ENCODE assay signal across 12 cellular contexts in the genomic region with DNA sequence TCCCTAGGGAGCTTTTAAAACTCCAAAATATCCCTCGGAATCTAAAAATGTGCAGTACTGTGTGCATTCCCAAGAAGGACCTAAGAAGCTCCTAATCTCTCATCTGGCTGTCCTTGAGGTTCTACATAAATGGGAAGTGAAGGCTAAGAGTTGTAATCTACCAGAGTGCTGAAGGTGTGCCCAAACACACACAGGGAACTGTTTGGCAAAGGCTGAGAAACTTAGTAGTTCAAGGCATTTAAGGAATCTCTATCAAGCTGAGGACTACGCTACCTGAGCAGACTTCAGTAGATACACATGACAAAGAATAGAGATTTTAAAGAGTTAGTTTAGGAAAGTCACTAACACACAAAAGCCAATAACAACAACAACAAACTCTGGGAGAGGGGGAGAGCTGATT.
"Had no signal": no experiment of that assay in that cellular context is flagged by ENCODE, and none has a peak within 500 bp of the region (broad histone marks: within the 10 kb centered on the region; RNA-seq: fewer than 3 reads in every experiment).

No MANE protein-coding gene starts in this region.

- H3K9me3 ChIP-seq: gastrocnemius medialis, tibial artery had no signal

- H3K4me1 Mint-ChIP-seq: activated CD4-positive, alpha-beta T cell treated with anti-CD3 and anti-CD28 coated beads, Interleukin-2, amount 10 ng/mL, durations not matched to agents 7 days and 5 days; activated naive CD8-positive, alpha-beta T cell treated with anti-CD3 and anti-CD28 coated beads, Interleukin-2, amount 10 ng/mL, durations not matched to agents 7 days and 5 days had no signal

- H3K27me3 ChIP-seq: brain microvascular endothelial cell, gastrocnemius medialis, tibial artery had no signal

- H3K4me3 ChIP-seq: gastrocnemius medialis, tibial artery had no signal

- H3K9me3 Mint-ChIP-seq: activated CD4-positive, alpha-beta T cell treated with anti-CD3 and anti-CD28 coated beads, Interleukin-2, amount 10 ng/mL, durations not matched to agents 7 days and 5 days; activated naive CD8-positive, alpha-beta T cell treated with anti-CD3 and anti-CD28 coated beads, Interleukin-2, amount 10 ng/mL, durations not matched to agents 7 days and 5 days; activated T-helper 1 cell treated with anti-CD3 and anti-CD28 coated beads, Interleukin-12 subunit alpha, Interleukin-12 subunit beta, Interleukin-2, Interleukin-4 antibody, amounts not matched to agents 30 ng/mL and 10 ng/mL and 1 ng/mL, durations not matched to agents 14 hours and 24 hours and 36 hours had no signal

- H3K27ac Mint-ChIP-seq: activated CD4-positive, alpha-beta T cell treated with anti-CD3 and anti-CD28 coated beads, Interleukin-2, amount 10 ng/mL, durations not matched to agents 7 days and 5 days; activated naive CD8-positive, alpha-beta T cell treated with anti-CD3 and anti-CD28 coated beads, Interleukin-2, amount 10 ng/mL, durations not matched to agents 7 days and 5 days; activated T-helper 1 cell treated with anti-CD3 and anti-CD28 coated beads, Interleukin-12 subunit alpha, Interleukin-12 subunit beta, Interleukin-2, Interleukin-4 antibody, amounts not matched to agents 30 ng/mL and 10 ng/mL and 1 ng/mL, durations not matched to agents 14 hours and 24 hours and 36 hours; T-helper 17 cell had no signal

- H3K4me3 Mint-ChIP-seq: activated CD4-positive, alpha-beta T cell treated with anti-CD3 and anti-CD28 coated beads, Interleukin-2, amount 10 ng/mL, durations not matched to agents 7 days and 5 days; activated naive CD8-positive, alpha-beta T cell treated with anti-CD3 and anti-CD28 coated beads, Interleukin-2, amount 10 ng/mL, durations not matched to agents 7 days and 5 days; activated T-helper 1 cell treated with anti-CD3 and anti-CD28 coated beads, Interleukin-12 subunit alpha, Interleukin-12 subunit beta, Interleukin-2, Interleukin-4 antibody, amounts not matched to agents 30 ng/mL and 10 ng/mL and 1 ng/mL, durations not matched to agents 14 hours and 24 hours and 36 hours; T-helper 17 cell had no signal

- H3K36me3 ChIP-seq: brain microvascular endothelial cell, gastrocnemius medialis, tibial artery had no signal

- H3K27ac ChIP-seq: brain microvascular endothelial cell, gastrocnemius medialis had no signal

- ATAC-seq: gastrocnemius medialis, left lobe of liver, T-helper 17 cell had no signal

- DNase-seq: activated CD4-positive, alpha-beta T cell treated with anti-CD3 and anti-CD28 coated beads, Interleukin-2, amount 10 ng/mL, durations not matched to agents 7 days and 5 days; activated CD8-positive, alpha-beta memory T cell treated with anti-CD3 and anti-CD28 coated beads for 24 hours; activated naive CD4-positive, alpha-beta T cell; activated naive CD8-positive, alpha-beta T cell treated with anti-CD3 and anti-CD28 coated beads, Interleukin-2, amount 10 ng/mL, durations not matched to agents 7 days and 5 days; brain microvascular endothelial cell; cortex of kidney; gastrocnemius medialis; stimulated activated CD4-positive, alpha-beta T cell treated with anti-CD3 and anti-CD28 coated beads, Interleukin-1b, Interleukin-23, amount 100 ng/mL, for 48 hours; T-helper 17 cell; tibial artery had no signal

- H3K4me1 ChIP-seq: gastrocnemius medialis had no signal

- H3K36me3 Mint-ChIP-seq: activated naive CD8-positive, alpha-beta T cell treated with anti-CD3 and anti-CD28 coated beads, Interleukin-2, amount 10 ng/mL, durations not matched to agents 7 days and 5 days had no signal
